ENCODE assay signal across 8 cellular contexts in genomic region chr15:83000672-83001031, GRCh38. TPM values are rescaled to one million over a fixed set of nuclear protein-coding genes. Genes with fewer than 3 reads are reported as not detected.
DNase-seq lines count a peak whose midpoint lies in the region; ATAC-seq and TF ChIP-seq lines count a peak whose summit lies in the region.
"Not testable (repeated sequence)": the region's sequence is repeated elsewhere in the genome, so short reads cannot be mapped to it uniquely, and the experiment has no call there.

No MANE protein-coding gene starts in this region.

- H3K36me3 ChIP-seq in A673 (ENCODE audit: insufficient read depth, low read length, poor library complexity, severe bottlenecking); CD8-positive, alpha-beta T cell (ENCODE audit: insufficient read depth, low read length); KOPT-K1 (ENCODE audit: insufficient read depth, low read length); osteoblast (ENCODE audit: insufficient read depth, low read length); thoracic aorta: not testable (repeated sequence)
- peaks cover 17% of the 10 kb centered on the region for H3K36me3 ChIP-seq in RWPE2 (ENCODE audit: low read depth)

- peaks cover 12% of the 10 kb centered on the region for H3K4me1 Mint-ChIP-seq in CD8-positive, alpha-beta T cell (ENCODE audit: low read depth)
- H3K4me1 Mint-ChIP-seq in brain, result not testable (repeated sequence)
- H3K4me1 Mint-ChIP-seq in immature natural killer cell, result peaks cover 7 to 11% of the 10 kb centered on the region in 2 donors

- POLR2A ChIA-PET in A673 (lab: Charles Lee; ENCODE audit: low non-redundant PET), result not testable (repeated sequence)
- POLR2A ChIA-PET in CD8-positive, alpha-beta T cell (lab: Charles Lee), result interaction anchor here (1.0 to 2.4 kb wide), 3 partner anchors 10 to 461 kb away, joined by 4 to 10 read pairs (median 5); partner anchors contain the start of genes C15orf40, RAMAC and RPS17

- not testable (repeated sequence) for TF ChIP-seq CTCF in A673 (conservative IDR thresholded peaks at IDR 0.05; ENCODE audit: low read depth, low read length); osteoblast (IDR thresholded peaks at IDR 0.05; ENCODE audit: extremely low read depth, low read depth, low read length)
- peak; percentile 6 for TF ChIP-seq CTCF in CD8-positive, alpha-beta T cell (IDR thresholded peaks at IDR 0.05)
- TF ChIP-seq CTCF in RWPE2 (IDR thresholded peaks at IDR 0.05; ENCODE audit: poor library complexity, severe bottlenecking), result peak; percentile 79
- peak in 1 of 2 experiments; percentile 32 for TF ChIP-seq CTCF in brain (conservative IDR thresholded peaks at IDR 0.05)
- TF ChIP-seq CTCF in thoracic aorta (IDR thresholded peaks at IDR 0.05), result peak; percentile 5

- DNase-seq in A673 (ENCODE audit: low spot score); CD8-positive, alpha-beta T cell; RWPE2 (ENCODE audit: low spot score); immature natural killer cell; osteoblast (ENCODE audit: insufficient read length, low spot score, missing footprints); thoracic aorta (ENCODE audit: low spot score): not testable (repeated sequence)

- not testable (repeated sequence) for H4K20me1 ChIP-seq in osteoblast (ENCODE audit: insufficient read depth, low read length)

- CTCF ChIA-PET in A673 (lab: Charles Lee), result interaction anchor here (0.5 kb wide), 1 partner anchor 251 kb away, joined by 3 read pairs; no protein-coding TSS in a partner anchor
- CTCF ChIA-PET in CD8-positive, alpha-beta T cell (lab: Charles Lee), result interaction anchor here (0.8 to 2.4 kb wide), 15 partner anchors 8 to 469 kb away, joined by 3 to 22 read pairs (median 4); partner anchors contain the start of genes C15orf40, RAMAC and RPS17

- not testable (repeated sequence) for H3K27me3 Mint-ChIP-seq in CD8-positive, alpha-beta T cell (ENCODE audit: low read depth); brain; immature natural killer cell (ENCODE audit: low read depth in 3 of 3)

- H3K79me2 ChIP-seq in osteoblast (ENCODE audit: insufficient read depth, low read length), result not testable (repeated sequence)

- not testable (repeated sequence) for BruUV-seq in A673 (replicated peaks; lab: Mats Ljungman, UMichigan)

- H3K27ac Mint-ChIP-seq in CD8-positive, alpha-beta T cell, result not testable (repeated sequence)
- peak overlapping the region in 3 of 5 experiments; percentile 74 to 89 (median 84) for H3K27ac Mint-ChIP-seq in brain
- H3K27ac Mint-ChIP-seq in immature natural killer cell, result peak overlapping the region in 4 of 6 donors; percentile 44 to 82 (median 64)

- not testable (repeated sequence) for H3K27me3 ChIP-seq in A673 (replicated peaks; ENCODE audit: insufficient read depth, low read depth, low read length, poor library complexity); CD8-positive, alpha-beta T cell (ENCODE audit: insufficient read depth, low read length); RWPE2 (ENCODE audit: insufficient read depth, poor library complexity, severe bottlenecking); osteoblast (ENCODE audit: insufficient read depth, low read length); thoracic aorta (replicated peaks; ENCODE audit: insufficient read depth)

- H3K36me3 Mint-ChIP-seq in CD8-positive, alpha-beta T cell; brain; immature natural killer cell: not testable (repeated sequence)

- not testable (repeated sequence) for ATAC-seq in CD8-positive, alpha-beta T cell; RWPE2 (ENCODE audit: low read depth); thoracic aorta (ENCODE audit: insufficient number of reproducible peaks, low FRiP score, low read depth)

- not testable (repeated sequence) for H2AFZ ChIP-seq in osteoblast (ENCODE audit: low read length)

- H3K9me3 ChIP-seq in A673 (ENCODE audit: low read depth, low read length, poor library complexity, severe bottlenecking); CD8-positive, alpha-beta T cell (ENCODE audit: low read length); KOPT-K1 (ENCODE audit: insufficient read depth, low read length, poor library complexity, severe bottlenecking); RWPE2 (ENCODE audit: severe bottlenecking); osteoblast (ENCODE audit: low read depth, low read length); thoracic aorta: not testable (repeated sequence)

- intact Hi-C loops in A673 (cut with micrococcal nuclease; ENCODE audit: unreplicated experiment), result loop anchor here (1.0 to 5.0 kb wide), 2 partner anchors 151 to 248 kb away; no protein-coding TSS in a partner anchor
- intact Hi-C loops in CD8-positive, alpha-beta T cell (cut with DNase I, micrococcal nuclease), result loop anchor here (1.0 to 10.0 kb wide), 5 partner anchors 14 to 564 kb away; partner anchors contain the start of genes RAMAC (in 2 of the 2) and RPS17 (in 1 of the 2)

- H3K4me1 ChIP-seq in A673 (ENCODE audit: insufficient read depth, low read length, poor library complexity, severe bottlenecking); CD8-positive, alpha-beta T cell (ENCODE audit: insufficient read depth, low read length); RWPE2 (ENCODE audit: insufficient read depth, poor library complexity, severe bottlenecking); osteoblast (ENCODE audit: insufficient read depth, low read length); thoracic aorta (ENCODE audit: control insufficient read depth in 1 of 2, low read depth in 2 of 2): not testable (repeated sequence)

- H3K4me3 ChIP-seq in A673 (ENCODE audit: low read depth, low read length, poor library complexity, severe bottlenecking) (peak overlapping the region; percentile 42), osteoblast (ENCODE audit: insufficient read depth, low read length) (peak overlapping the region; percentile 69)
- H3K4me3 ChIP-seq in CD8-positive, alpha-beta T cell (ENCODE audit: low read depth, low read length); RWPE2 (ENCODE audit: severe bottlenecking); thoracic aorta: not testable (repeated sequence)

- peak overlapping the region; percentile 86 for H3K4me2 ChIP-seq in osteoblast (ENCODE audit: insufficient read depth, low read length)

- not testable (repeated sequence) for H3K9me3 Mint-ChIP-seq in CD8-positive, alpha-beta T cell; brain; immature natural killer cell

- not testable (repeated sequence) for H3K4me3 Mint-ChIP-seq in CD8-positive, alpha-beta T cell; brain
- peak overlapping the region in 1 of 5 donors; percentile 59 for H3K4me3 Mint-ChIP-seq in immature natural killer cell

- H3K27ac ChIP-seq in A673 (ENCODE audit: low read depth, low read length, poor library complexity, severe bottlenecking); CD8-positive, alpha-beta T cell (ENCODE audit: low read depth, low read length); RWPE2 (ENCODE audit: poor library complexity, severe bottlenecking); osteoblast (ENCODE audit: low read depth, low read length); thoracic aorta: not testable (repeated sequence)
- H3K27ac ChIP-seq in KOPT-K1 (ENCODE audit: low read depth, low read length, poor library complexity, severe bottlenecking), result peak overlapping the region; percentile 53

RNA-seq across cellular contexts. Expression of gene C15orf40, which starts 10.8 kb away (rescaled TPM):
- total RNA-seq in A673 (2021) (20.6 and 30.6 TPM in 2 replicates), osteoblast (10.9 and 13.4 TPM in 2 replicates), thoracic aorta (10 to 100 TPM; 10.2 to 16.7 TPM)
- total RNA-seq in CD8-positive, alpha-beta T cell, result 10 to 100 TPM; 11.8 to 12.3 TPM
- polyA plus RNA-seq in brain (ENCODE audit: insufficient read depth, low read depth, low replicate concordance) (18.9 TPM), immature natural killer cell (10 to 100 TPM; 48.1 to 56.5 (median 48.7) TPM)

RNA-seq across cellular contexts. Expression of gene RAMAC, which starts 14.6 kb away (rescaled TPM):
- total RNA-seq in A673 (2021) (27.4 and 28.1 TPM in 2 replicates), osteoblast (25.6 and 26.4 TPM in 2 replicates), thoracic aorta (10 to 100 TPM; 15.1 to 15.6 TPM)
- total RNA-seq in CD8-positive, alpha-beta T cell, result 10 to 100 TPM; 27.7 to 32.4 TPM
- polyA plus RNA-seq in brain (ENCODE audit: insufficient read depth, low read depth, low replicate concordance) (22.6 TPM), immature natural killer cell (10 to 100 TPM; 37.8 to 75.7 (median 52.6) TPM)

RNA-seq across cellular contexts. Expression of gene HOMER2, which starts 48.1 kb away (rescaled TPM):
- 4.6 and 6.7 TPM in 2 replicates for total RNA-seq in A673 (2021)
- 1 to 10 TPM in 1 of 2 experiments, under 1 TPM in 1; 0.98 to 1.1 TPM for total RNA-seq in CD8-positive, alpha-beta T cell
- polyA plus RNA-seq in brain (ENCODE audit: insufficient read depth, low read depth, low replicate concordance), result 12.1 TPM
- polyA plus RNA-seq in immature natural killer cell, result 1 to 10 TPM in 2 of 3 donors, not detected in 1; 3.4 to 3.5 TPM
- total RNA-seq in osteoblast, result 7.7 and 11.6 TPM in 2 replicates
- total RNA-seq in thoracic aorta, result 1 to 10 TPM; 1.8 to 4.9 TPM
